Comparison of ENCODE assay signal across 9 cellular contexts in genomic region chr9:6910032-6910431, GRCh38.
DNase-seq lines count a peak whose midpoint lies in the region; ATAC-seq and TF ChIP-seq lines count a peak whose summit lies in the region.
"Had no signal": no experiment of that assay in that cellular context is flagged by ENCODE, and none has a peak within 500 bp of the region (broad histone marks: within the 10 kb centered on the region; RNA-seq: fewer than 3 reads in every experiment).

No MANE protein-coding gene starts in this region.

- POLR2A ChIA-PET in A673 (lab: Charles Lee; ENCODE audit: low non-redundant PET) (no interaction called here), PC-3 (lab: Charles Lee; ENCODE audit: unreplicated experiment) (no interaction called here)

- no peaks in the 10 kb centered on the region for H3K27me3 ChIP-seq in A673 (replicated peaks; ENCODE audit: insufficient read depth, low read depth, low read length, poor library complexity)
- H3K27me3 ChIP-seq in PC-3 (ENCODE audit: low read length): no peaks in the 10 kb centered on the region

- H3K36me3 ChIP-seq in A673 (ENCODE audit: insufficient read depth, low read length, poor library complexity, severe bottlenecking) (no peaks in the 10 kb centered on the region), PC-3 (ENCODE audit: low read depth, low read length) (no peaks in the 10 kb centered on the region)

- CTCF ChIA-PET in A673 (lab: Charles Lee): no interaction called here
- CTCF ChIA-PET in PC-3 (lab: Charles Lee): no interaction called here

- no peak overlapping the region for H2AFZ ChIP-seq in PC-3 (ENCODE audit: low read length)

- peak; percentile 52 for DNase-seq in A673 (ENCODE audit: low spot score)
- DNase-seq in PC-3: peak; percentile 29
- peak; percentile 48 for DNase-seq in fibroblast of pulmonary artery (ENCODE audit: low read depth)
- DNase-seq in NCI-H510A (lab: John Stamatoyannopoulos, UW): no peak
- no peak for DNase-seq in nucleus accumbens (lab: John Stamatoyannopoulos, UW)
- DNase-seq: hypothalamus had no signal

- H3K9me2 ChIP-seq in PC-3 (replicated peaks; ENCODE audit: low read length): no peaks in the 10 kb centered on the region

- TF ChIP-seq CTCF in A673 (conservative IDR thresholded peaks at IDR 0.05; ENCODE audit: low read depth, low read length) (peak; percentile 69), GM12875 (IDR thresholded peaks at IDR 0.05; ENCODE audit: borderline replicate concordance, insufficient read depth, low read depth, low read length) (0 out of 2 replicates have a peak, but pooled peaks have one; percentile 11), PC-3 (conservative IDR thresholded peaks at IDR 0.05; ENCODE audit: low read depth, low read length) (peak; percentile 59), fibroblast of pulmonary artery (IDR thresholded peaks at IDR 0.05; ENCODE audit: low read length, missing control alignments) (peak; percentile 63)

- H3K9me3 ChIP-seq in A673 (ENCODE audit: low read depth, low read length, poor library complexity, severe bottlenecking): no peaks in the 10 kb centered on the region
- no peaks in the 10 kb centered on the region for H3K9me3 ChIP-seq in PC-3 (ENCODE audit: low read length)

- H3K79me2 ChIP-seq in PC-3 (ENCODE audit: low read length): no peaks in the 10 kb centered on the region

- intact Hi-C loops in A673 (cut with micrococcal nuclease; ENCODE audit: unreplicated experiment) (loop anchor here (10.0 kb wide), 1 partner anchor 265 kb away; no protein-coding TSS in a partner anchor), PC-3 (cut with micrococcal nuclease) (no loop called here)

- H3K27ac ChIP-seq in A673 (ENCODE audit: low read depth, low read length, poor library complexity, severe bottlenecking) (no peak overlapping the region), PC-3 (ENCODE audit: low read length) (no peak overlapping the region)

- no peak for ATAC-seq in PC-3
- ATAC-seq in HG03045 (IDR thresholded peaks at IDR 0.05; ENCODE audit: unreplicated experiment): no peak
- ATAC-seq in GM21825 (IDR thresholded peaks at IDR 0.05; ENCODE audit: unreplicated experiment): no peak

- no peaks in the 10 kb centered on the region for H4K20me1 ChIP-seq in PC-3 (ENCODE audit: low read length)

- H3K4me2 ChIP-seq in PC-3 (ENCODE audit: low read length): no peak overlapping the region

- H3K4me3 ChIP-seq in A673 (ENCODE audit: low read depth, low read length, poor library complexity, severe bottlenecking) (no peak overlapping the region), GM12875 (ENCODE audit: low read depth, low read length) (no peak overlapping the region), PC-3 (ENCODE audit: low read length) (no peak overlapping the region), fibroblast of pulmonary artery (replicated peaks; ENCODE audit: low read depth, low read length) (no peak overlapping the region)

- no peak overlapping the region for H3K9ac ChIP-seq in PC-3 (ENCODE audit: low read length)

- H3F3A ChIP-seq in PC-3 (ENCODE audit: low read length, unreplicated experiment): no peaks in the 10 kb centered on the region

- BruUV-seq in A673 (replicated peaks; lab: Mats Ljungman, UMichigan) (no TSS peak), PC-3 (replicated peaks; lab: Mats Ljungman, UMichigan) (no TSS peak)

- no peaks in the 10 kb centered on the region for H3K4me1 ChIP-seq in A673 (ENCODE audit: insufficient read depth, low read length, poor library complexity, severe bottlenecking)
- no peaks in the 10 kb centered on the region for H3K4me1 ChIP-seq in PC-3 (ENCODE audit: insufficient read depth, low read length)

Comparison
In these comparisons a context has a peak if more than half of its experiments do, and no peak if none do; other contexts are left out.
1. DNase-seq: peak in A673 (single experiment), PC-3 (single experiment) and fibroblast of pulmonary artery (single experiment); none in NCI-H510A (single experiment) and nucleus accumbens (0 of 56).
2. CTCF ChIP-seq: peak in every context shown above with its lines; median percentile 69 in A673; 63 in fibroblast of pulmonary artery; 59 in PC-3; 11 in GM12875.